ENCODE assay signal across 12 cellular contexts in the genomic region with DNA sequence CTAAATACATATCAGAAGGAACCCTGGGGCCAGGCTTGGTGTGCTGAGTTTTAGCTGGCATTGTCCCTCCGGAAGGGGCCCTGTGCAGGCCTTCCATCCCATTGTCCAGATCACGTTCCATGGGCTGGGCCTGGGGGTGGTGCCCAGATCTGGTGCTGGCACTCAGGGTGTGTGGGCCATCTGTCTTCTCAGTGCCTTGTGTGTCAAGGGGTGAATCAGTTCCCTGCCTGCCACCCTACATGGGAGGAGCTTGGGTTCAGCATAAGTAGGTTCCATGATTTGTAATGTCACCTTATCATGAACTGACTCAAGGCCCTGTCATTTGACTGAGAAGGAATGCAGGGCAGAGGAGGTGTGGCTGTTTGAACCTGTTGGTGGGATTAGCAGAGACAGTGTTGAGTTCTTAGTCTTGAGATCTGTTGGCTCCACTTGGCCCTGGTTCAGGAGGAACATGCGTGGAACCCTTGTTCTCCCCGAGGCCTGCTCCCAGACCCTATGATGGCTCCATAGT.
DNase-seq lines count a peak whose midpoint lies in the region; ATAC-seq and TF ChIP-seq lines count a peak whose summit lies in the region.
"Had no signal": no experiment of that assay in that cellular context is flagged by ENCODE, and none has a peak within 500 bp of the region (broad histone marks: within the 10 kb centered on the region; RNA-seq: fewer than 3 reads in every experiment).

No MANE protein-coding gene starts in this region.

- no peak for TF ChIP-seq CTCF in right atrium auricular region (IDR thresholded peaks at IDR 0.05)
- TF ChIP-seq CTCF in vagina (IDR thresholded peaks at IDR 0.05): no peak

- intact Hi-C loops in Right ventricle myocardium inferior (cut with DNase I): no loop called here
- intact Hi-C loops in vagina (cut with DNase I): no loop called here

- no peak for TF ChIP-seq POLR2A in vagina (IDR thresholded peaks at IDR 0.05)

- H3K9me3 ChIP-seq in right atrium auricular region (no peaks in the 10 kb centered on the region), vagina (no peaks in the 10 kb centered on the region)
- H3K9me3 ChIP-seq: pancreas, thyroid gland had no signal

- ATAC-seq in Right ventricle myocardium inferior: no peak
- no peak for ATAC-seq in GM21447 (IDR thresholded peaks at IDR 0.05; ENCODE audit: unreplicated experiment)

- H3K36me3 ChIP-seq in right atrium auricular region (no peaks in the 10 kb centered on the region), vagina (no peaks in the 10 kb centered on the region)
- H3K36me3 ChIP-seq: pancreas, thyroid gland had no signal

- H3K27me3 ChIP-seq in right atrium auricular region (no peaks in the 10 kb centered on the region), vagina (no peaks in the 10 kb centered on the region)
- H3K27me3 ChIP-seq: pancreas, thyroid gland had no signal

- H3K4me1 ChIP-seq in right atrium auricular region (no peaks in the 10 kb centered on the region), vagina (peaks cover 37% of the 10 kb centered on the region)
- H3K4me1 ChIP-seq: pancreas, thyroid gland had no signal

- DNase-seq in right atrium auricular region (ENCODE audit: low spot score) (peak; percentile 40), Right ventricle myocardium inferior (ENCODE audit: missing footprints) (no peak), myocyte (ENCODE audit: low read depth) (peak; percentile 91), vagina (ENCODE audit: extremely low spot score in 2 of 2) (peak; percentile 83 to 89), NCI-H524 treated with DMSO at 0.1 percent for 48 hours (lab: John Stamatoyannopoulos, UW) (no peak), AG08395 (ENCODE audit: low spot score) (no peak)
- DNase-seq in activated CD8-positive, alpha-beta memory T cell treated with anti-CD3 and anti-CD28 coated beads, Interleukin-2, amount 50 U/mL, for 48 hours: peak; percentile 37
- DNase-seq: DMS79; effector CD4-positive, alpha-beta T cell; thyroid gland had no signal

- H3K27ac ChIP-seq in right atrium auricular region (no peak overlapping the region), vagina (peak overlapping the region; percentile 61)
- H3K27ac ChIP-seq: pancreas, thyroid gland had no signal

- H3K4me3 ChIP-seq in right atrium auricular region (no peak overlapping the region), vagina (no peak overlapping the region)
- H3K4me3 ChIP-seq: pancreas, thyroid gland had no signal

Comparison
In these comparisons a context has a peak if more than half of its experiments do, and no peak if none do; other contexts are left out.
1. DNase-seq: peak in right atrium auricular region (single experiment), activated CD8-positive, alpha-beta memory T cell treated with anti-CD3 and anti-CD28 coated beads, Interleukin-2, amount 50 U/mL, for 48 hours (single experiment), myocyte (single experiment) and vagina (2 of 2); none in Right ventricle myocardium inferior (single experiment), NCI-H524 treated with DMSO at 0.1 percent for 48 hours (single experiment) and AG08395 (single experiment).